11 cellular contexts compared by ENCODE assay signal in genomic region chr1:2594641-2595131, GRCh38. TPM values are rescaled to one million over a fixed set of nuclear protein-coding genes. Genes with fewer than 3 reads are reported as not detected.
"Had no signal": no experiment of that assay in that cellular context is flagged by ENCODE, and none has a peak within 500 bp of the region (broad histone marks: within the 10 kb centered on the region; RNA-seq: fewer than 3 reads in every experiment).

No MANE protein-coding gene starts in this region.

- H3K9me3 Mint-ChIP-seq: activated naive CD4-positive, alpha-beta T cell treated with anti-CD3 and anti-CD28 coated beads, Interleukin-2, amount 50 U/mL, for 24 hours; dendritic cell treated with granulocyte-macrophage colony-stimulating factor and Interleukin-4, amounts not matched to agents 40 ng/mL and 50 ng/mL, for 4 days; effector memory CD8-positive, alpha-beta T cell had no signal

- H3K27ac Mint-ChIP-seq: activated CD4-positive, alpha-beta T cell treated with anti-CD3 and anti-CD28 coated beads, Interleukin-2, amount 10 ng/mL, durations not matched to agents 7 days and 5 days; activated naive CD4-positive, alpha-beta T cell treated with anti-CD3 and anti-CD28 coated beads, Interleukin-2, amount 50 U/mL, for 24 hours; brain; dendritic cell treated with granulocyte-macrophage colony-stimulating factor and Interleukin-4, amounts not matched to agents 40 ng/mL and 50 ng/mL, for 4 days had no signal

- H3K27me3 ChIP-seq: ovary had no signal

- H3K9me3 ChIP-seq: ovary had no signal

- ATAC-seq: effector memory CD8-positive, alpha-beta T cell had no signal

- H3K27me3 Mint-ChIP-seq: activated naive CD4-positive, alpha-beta T cell treated with anti-CD3 and anti-CD28 coated beads, Interleukin-2, amount 50 U/mL, for 24 hours; brain had no signal

- H3K27ac ChIP-seq: ovary, tibial nerve, WERI-Rb-1 had no signal

- H3K4me1 Mint-ChIP-seq: activated naive CD4-positive, alpha-beta T cell treated with anti-CD3 and anti-CD28 coated beads, Interleukin-2, amount 50 U/mL, for 24 hours had no signal

- DNase-seq: activated CD4-positive, alpha-beta T cell treated with anti-CD3 and anti-CD28 coated beads, Interleukin-2, amount 10 ng/mL, durations not matched to agents 7 days and 5 days; amygdala; cerebellar nuclear complex; effector memory CD8-positive, alpha-beta T cell; WERI-Rb-1 had no signal

- H3K36me3 ChIP-seq: ovary, WERI-Rb-1 had no signal

- H3K4me3 Mint-ChIP-seq: activated CD4-positive, alpha-beta T cell treated with anti-CD3 and anti-CD28 coated beads, Interleukin-2, amount 10 ng/mL, durations not matched to agents 7 days and 5 days; activated naive CD4-positive, alpha-beta T cell treated with anti-CD3 and anti-CD28 coated beads, Interleukin-2, amount 50 U/mL, for 24 hours; brain; dendritic cell treated with granulocyte-macrophage colony-stimulating factor and Interleukin-4, amounts not matched to agents 40 ng/mL and 50 ng/mL, for 4 days; effector memory CD8-positive, alpha-beta T cell had no signal

- H3K36me3 Mint-ChIP-seq: activated naive CD4-positive, alpha-beta T cell treated with anti-CD3 and anti-CD28 coated beads, Interleukin-2, amount 50 U/mL, for 24 hours had no signal

RNA-seq across cellular contexts. Expression of gene MMEL1, which starts 38.1 kb away (rescaled TPM):
- total RNA-seq: epithelial cell of proximal tubule had no signal
